17 cellular contexts compared by ENCODE assay signal in genomic region chr2:80302465-80303005, GRCh38. TPM values are rescaled to one million over a fixed set of nuclear protein-coding genes. Genes with fewer than 3 reads are reported as not detected.
DNase-seq lines count a peak whose midpoint lies in the region; ATAC-seq, FAIRE-seq and TF ChIP-seq lines count a peak whose summit lies in the region.
"Had no signal": no experiment of that assay in that cellular context is flagged by ENCODE, and none has a peak within 500 bp of the region (broad histone marks: within the 10 kb centered on the region; RNA-seq: fewer than 3 reads in every experiment).

No MANE protein-coding gene starts in this region.

- peak overlapping the region; percentile 89 to 95 (median 92) for H3K4me3 Mint-ChIP-seq in brain
- no peak overlapping the region for H3K4me3 Mint-ChIP-seq in stimulated activated memory B cell treated with anti-CD40 and anti-IgM and Interleukin-4, amounts not matched to agents 10 μg/mL and 1 μg/mL and 100 μg/mL, for 72 hours
- H3K4me3 Mint-ChIP-seq: central memory CD8-positive, alpha-beta T cell; stimulated activated effector memory CD8-positive, alpha-beta T cell treated with anti-CD3 and anti-CD28 coated beads, Interleukin-12 subunit alpha, Interleukin-12 subunit beta, amount 100 ng/mL, for 72 hours had no signal

- H3K36me3 ChIP-seq in kidney (ENCODE audit: control insufficient read depth in 1 of 2, insufficient read depth in 2 of 2, low read length in 2 of 2) (no peaks in the 10 kb centered on the region), GM23248 (ENCODE audit: low read depth) (no peaks in the 10 kb centered on the region), osteoblast (ENCODE audit: insufficient read depth, low read length) (no peaks in the 10 kb centered on the region)
- H3K36me3 ChIP-seq: Peyer's patch had no signal

- H3K4me1 Mint-ChIP-seq in brain = peaks cover 61% of the 10 kb centered on the region
- H3K4me1 Mint-ChIP-seq in stimulated activated memory B cell treated with anti-CD40 and anti-IgM and Interleukin-4, amounts not matched to agents 10 μg/mL and 1 μg/mL and 100 μg/mL, for 72 hours = no peaks in the 10 kb centered on the region
- H3K4me1 Mint-ChIP-seq: central memory CD8-positive, alpha-beta T cell; stimulated activated effector memory CD8-positive, alpha-beta T cell treated with anti-CD3 and anti-CD28 coated beads, Interleukin-12 subunit alpha, Interleukin-12 subunit beta, amount 100 ng/mL, for 72 hours had no signal

- in situ Hi-C loops in GM23248 (cut with MboI) = no loop called here

- H3K36me3 Mint-ChIP-seq in brain = no peaks in the 10 kb centered on the region
- no peaks in the 10 kb centered on the region for H3K36me3 Mint-ChIP-seq in stimulated activated memory B cell treated with anti-CD40 and anti-IgM and Interleukin-4, amounts not matched to agents 10 μg/mL and 1 μg/mL and 100 μg/mL, for 72 hours
- H3K36me3 Mint-ChIP-seq: stimulated activated effector memory CD8-positive, alpha-beta T cell treated with anti-CD3 and anti-CD28 coated beads, Interleukin-12 subunit alpha, Interleukin-12 subunit beta, amount 100 ng/mL, for 72 hours had no signal

- H4K20me1 ChIP-seq in GM23248 (ENCODE audit: insufficient read depth) (no peaks in the 10 kb centered on the region), osteoblast (ENCODE audit: insufficient read depth, low read length) (no peaks in the 10 kb centered on the region)

- no peaks in the 10 kb centered on the region for H3F3A ChIP-seq in GM23248 (ENCODE audit: insufficient read depth)

- H2AFZ ChIP-seq in GM23248 (no peak overlapping the region), osteoblast (ENCODE audit: low read length) (no peak overlapping the region)

- H3K9me3 ChIP-seq in kidney (ENCODE audit: control insufficient read depth in 1 of 2, low read length in 2 of 2) (no peaks in the 10 kb centered on the region), GM23248 (ENCODE audit: low read depth) (no peaks in the 10 kb centered on the region), osteoblast (ENCODE audit: low read depth, low read length) (no peaks in the 10 kb centered on the region)
- H3K9me3 ChIP-seq: Peyer's patch had no signal

- intact Hi-C loops in kidney (cut with DNase I) = no loop called here

- H3K9me2 ChIP-seq in GM23248 (ENCODE audit: insufficient read depth) = no peaks in the 10 kb centered on the region

- H3K4me2 ChIP-seq in GM23248 (ENCODE audit: unreplicated experiment) = no peak overlapping the region
- no peak overlapping the region for H3K4me2 ChIP-seq in osteoblast (ENCODE audit: insufficient read depth, low read length)

- H3K4me3 ChIP-seq in kidney (ENCODE audit: low read length in 2 of 2) = peak overlapping the region in 1 of 2 donors; percentile 43
- no peak overlapping the region for H3K4me3 ChIP-seq in GM23248
- no peak overlapping the region for H3K4me3 ChIP-seq in osteoblast (ENCODE audit: insufficient read depth, low read length)

- H3K27ac ChIP-seq in kidney (ENCODE audit: low read depth in 2 of 2, low read length in 2 of 2) (no peak overlapping the region), GM23248 (no peak overlapping the region), osteoblast (ENCODE audit: low read depth, low read length) (no peak overlapping the region)
- H3K27ac ChIP-seq: Peyer's patch, VCaP had no signal

- 5 to 9% methylated on average over 42 to 44 of the region's 46 CpGs for WGBS in GM23248 (ENCODE audit: low coverage in 1 of 2, low lambda C conversion rate in 2 of 2, missing lambda C conversion rate in 2 of 2), 2 experiments

- peaks cover 49% of the 10 kb centered on the region for H3K27me3 Mint-ChIP-seq in brain
- peaks cover 22% of the 10 kb centered on the region for H3K27me3 Mint-ChIP-seq in stimulated activated memory B cell treated with anti-CD40 and anti-IgM and Interleukin-4, amounts not matched to agents 10 μg/mL and 1 μg/mL and 100 μg/mL, for 72 hours

- POLR2A ChIA-PET in GM10248 (lab: Yijun Ruan, JAX) = no interaction called here

- H3K4me1 ChIP-seq in kidney (ENCODE audit: control insufficient read depth in 1 of 2, insufficient read depth in 1 of 2, low read depth in 1 of 2, low read length in 2 of 2) (peaks cover 0 to 11% of the 10 kb centered on the region in 2 donors), GM23248 (ENCODE audit: insufficient read depth) (no peaks in the 10 kb centered on the region), osteoblast (ENCODE audit: insufficient read depth, low read length) (no peaks in the 10 kb centered on the region)

- CTCF ChIA-PET in GM10248 (lab: Yijun Ruan, JAX) = no interaction called here

- H3K27ac Mint-ChIP-seq in brain = peak overlapping the region in 4 of 5 experiments; percentile 37 to 85 (median 80)
- no peak overlapping the region for H3K27ac Mint-ChIP-seq in stimulated activated memory B cell treated with anti-CD40 and anti-IgM and Interleukin-4, amounts not matched to agents 10 μg/mL and 1 μg/mL and 100 μg/mL, for 72 hours
- H3K27ac Mint-ChIP-seq: stimulated activated effector memory CD8-positive, alpha-beta T cell treated with anti-CD3 and anti-CD28 coated beads, Interleukin-12 subunit alpha, Interleukin-12 subunit beta, amount 100 ng/mL, for 72 hours had no signal

- H3K9me3 Mint-ChIP-seq in brain = peaks cover 0 to 2% (median 0%) of the 10 kb centered on the region in 5 experiments
- H3K9me3 Mint-ChIP-seq in stimulated activated memory B cell treated with anti-CD40 and anti-IgM and Interleukin-4, amounts not matched to agents 10 μg/mL and 1 μg/mL and 100 μg/mL, for 72 hours = peaks cover 7% of the 10 kb centered on the region

- H3K27me3 ChIP-seq in GM23248 (replicated peaks; ENCODE audit: insufficient read depth) (peaks cover 39% of the 10 kb centered on the region), osteoblast (ENCODE audit: insufficient read depth, low read length) (peaks cover 4% of the 10 kb centered on the region)

- no peaks in the 10 kb centered on the region for H3K79me2 ChIP-seq in GM23248 (ENCODE audit: insufficient read depth)
- no peaks in the 10 kb centered on the region for H3K79me2 ChIP-seq in osteoblast (ENCODE audit: insufficient read depth, low read length)

- no peak overlapping the region for H3K9ac ChIP-seq in kidney (ENCODE audit: low read length in 2 of 2)
- H3K9ac ChIP-seq in GM23248 = no peak overlapping the region

- no peak for TF ChIP-seq CTCF in GM10248 (IDR thresholded peaks at IDR 0.05; ENCODE audit: control extremely low read depth, extremely low read depth, low read depth, missing control alignments)
- no peak for TF ChIP-seq CTCF in brain (conservative IDR thresholded peaks at IDR 0.05)
- TF ChIP-seq CTCF in kidney (IDR thresholded peaks at IDR 0.05; ENCODE audit: borderline replicate concordance, extremely low read depth, insufficient read depth) = no peak
- TF ChIP-seq CTCF in osteoblast (IDR thresholded peaks at IDR 0.05; ENCODE audit: extremely low read depth, low read depth, low read length) = no peak

- ATAC-seq in HG03565 (IDR thresholded peaks at IDR 0.05; ENCODE audit: unreplicated experiment) = no peak
- ATAC-seq in stimulated activated memory B cell treated with anti-CD40 and anti-IgM and Interleukin-4, amounts not matched to agents 10 μg/mL and 1 μg/mL and 100 μg/mL, for 72 hours = no peak
- ATAC-seq: stimulated activated effector memory CD8-positive, alpha-beta T cell treated with anti-CD3 and anti-CD28 coated beads, Interleukin-12 subunit alpha, Interleukin-12 subunit beta, amount 100 ng/mL, for 72 hours had no signal

- no peak for FAIRE-seq in kidney (lab: Jason Lieb, UNC)
- FAIRE-seq: D721Med had no signal

- DNase-seq in GM10248 (ENCODE audit: extremely low spot score) (peak; percentile 6), kidney (peak; percentile 51), retina (peak; percentile 73), GM23248 (no peak), osteoblast (ENCODE audit: insufficient read length, low spot score, missing footprints) (no peak)
- DNase-seq: activated naive CD4-positive, alpha-beta T cell treated with anti-CD3 and anti-CD28 coated beads, Interleukin-2, amount 50 U/mL, for 16 hours; HCEC 1CT; NCI-H187; NCI-H524; Peyer's patch had no signal

RNA-seq across cellular contexts. Expression of gene LRRTM1, which starts 2.0 kb away (rescaled TPM):
- polyA plus RNA-seq in brain (ENCODE audit: insufficient read depth, low read depth, low replicate concordance) (2.6 TPM), kidney (ENCODE audit: insufficient read depth, low read depth, low replicate concordance) (1.1 TPM), GM23248 (2016; fragmentation: Nextera tagmentation; extraction: Ambion mirVana) (not detected in 2 replicates)
- total RNA-seq in kidney (0.09 TPM), osteoblast (0.29 TPM in 1 of 2 replicates, not detected in the other)
- total RNA-seq in GM23248 (2014; rRNA removed; shearing (Covaris generic)) = not detected in 2 replicates
- total RNA-seq: Peyer's patch had no signal

Comparison
In these comparisons a context has a peak if more than half of its experiments do, and no peak if none do; other contexts are left out.
1. DNase-seq: peak in GM10248 (single experiment), kidney (single experiment) and retina (single experiment); none in GM23248 (single experiment) and osteoblast (single experiment).